Comparison of ENCODE assay signal across 7 cellular contexts in the genomic region with DNA sequence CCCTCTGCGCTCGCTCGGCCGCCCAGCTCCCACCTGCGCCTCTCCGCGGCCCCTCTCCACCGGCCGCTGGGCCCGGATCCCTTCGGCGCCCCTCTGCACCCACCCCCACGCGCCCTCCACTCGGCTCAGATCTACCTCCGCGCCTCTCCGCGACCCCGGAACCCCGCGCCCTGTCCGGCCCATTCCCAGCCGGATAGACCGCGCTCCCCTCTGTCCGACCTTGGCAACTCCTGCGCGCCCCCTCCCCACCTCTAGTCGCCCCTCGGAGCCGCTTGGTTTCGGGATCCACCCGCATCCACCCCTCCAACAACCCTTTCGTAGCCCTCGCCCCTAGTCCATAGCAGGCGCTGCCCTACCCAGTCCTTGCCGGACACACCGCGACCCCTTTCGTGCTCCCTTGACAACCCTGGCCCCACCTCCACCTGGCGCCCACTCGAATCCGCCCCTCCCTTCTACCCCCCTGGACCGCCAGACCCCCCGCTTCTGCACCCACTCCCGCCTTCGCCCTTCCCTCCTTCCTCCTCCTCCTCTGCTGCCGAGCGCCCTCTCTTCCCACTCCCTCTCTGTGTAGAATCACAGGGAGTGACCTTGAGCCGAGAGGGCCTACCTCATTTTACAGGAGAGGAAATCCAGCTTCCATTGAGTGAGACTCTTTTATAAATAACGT. TPM values are rescaled to one million over a fixed set of nuclear protein-coding genes. Genes with fewer than 3 reads are reported as not detected.
DNase-seq lines count a peak whose midpoint lies in the region; ATAC-seq and TF ChIP-seq lines count a peak whose summit lies in the region.

No MANE protein-coding gene starts in this region.

- peaks cover 35 to 44% (median 36%) of the 10 kb centered on the region in 3 donors for H3K4me1 Mint-ChIP-seq in T-cell
- peaks cover 25 to 34% of the 10 kb centered on the region in 2 donors for H3K4me1 Mint-ChIP-seq in effector memory CD8-positive, alpha-beta T cell (ENCODE audit: low read depth in 2 of 2)

- H3K9me3 ChIP-seq in thoracic aorta = no peaks in the 10 kb centered on the region

- H3K27ac Mint-ChIP-seq in T-cell = peak overlapping the region; percentile 87 to 89
- peak overlapping the region; percentile 39 to 94 for H3K27ac Mint-ChIP-seq in effector memory CD8-positive, alpha-beta T cell

- ATAC-seq in HG02870 (IDR thresholded peaks at IDR 0.05; ENCODE audit: unreplicated experiment) (peak; percentile 3), T-cell (replicated peaks in 1 of 4) (peak in 3 of 4 experiments; percentile 5 to 21 (median 6)), thoracic aorta (ENCODE audit: insufficient number of reproducible peaks, low FRiP score, low read depth) (no peak)
- no peak for ATAC-seq in effector memory CD8-positive, alpha-beta T cell (replicated peaks)

- POLR2A ChIA-PET in GM10248 (lab: Yijun Ruan, JAX) (no interaction called here), T-cell (lab: Charles Lee) (interaction anchor here (0.5 to 1.4 kb wide), 3 partner anchors 26 to 1214 kb away, joined by 3 to 8 read pairs (median 4); no protein-coding TSS in a partner anchor)

- H3K27me3 ChIP-seq in thoracic aorta (replicated peaks; ENCODE audit: insufficient read depth) = no peaks in the 10 kb centered on the region

- H3K27me3 Mint-ChIP-seq in T-cell = no peaks in the 10 kb centered on the region
- no peaks in the 10 kb centered on the region for H3K27me3 Mint-ChIP-seq in effector memory CD8-positive, alpha-beta T cell

- H3K4me3 Mint-ChIP-seq in T-cell = peak overlapping the region; percentile 85 to 91 (median 85)
- peak overlapping the region; percentile 85 to 91 for H3K4me3 Mint-ChIP-seq in effector memory CD8-positive, alpha-beta T cell

- CTCF ChIA-PET in GM10248 (lab: Yijun Ruan, JAX) (interaction anchor here (1.0 to 3.7 kb wide), 9 partner anchors 9 to 699 kb away, joined by 3 to 23 read pairs (median 5); no protein-coding TSS in a partner anchor), T-cell (lab: Charles Lee) (interaction anchor here (0.8 to 1.2 kb wide), 4 partner anchors 10 to 137 kb away, joined by 3 read pairs; no protein-coding TSS in a partner anchor)

- H3K36me3 ChIP-seq in thoracic aorta = no peaks in the 10 kb centered on the region

- H3K4me1 ChIP-seq in thoracic aorta (ENCODE audit: control insufficient read depth in 1 of 2, low read depth in 2 of 2) = peaks cover 13 to 14% of the 10 kb centered on the region in 2 donors

- TF ChIP-seq CTCF in GM10248 (IDR thresholded peaks at IDR 0.05; ENCODE audit: control extremely low read depth, extremely low read depth, low read depth, missing control alignments) (peak; percentile 2), thoracic aorta (IDR thresholded peaks at IDR 0.05) (no peak)

- no peaks in the 10 kb centered on the region for H3K36me3 Mint-ChIP-seq in T-cell
- H3K36me3 Mint-ChIP-seq in effector memory CD8-positive, alpha-beta T cell (ENCODE audit: insufficient read depth) = peaks cover 3% of the 10 kb centered on the region

- no peaks in the 10 kb centered on the region for H3K9me3 Mint-ChIP-seq in T-cell
- no peaks in the 10 kb centered on the region for H3K9me3 Mint-ChIP-seq in effector memory CD8-positive, alpha-beta T cell

- DNase-seq in GM10248 (ENCODE audit: extremely low spot score) = peak; percentile 26
- DNase-seq in T-cell = peak in 9 of 34 experiments; percentile 1 to 11 (median 4)
- no peak for DNase-seq in effector memory CD8-positive, alpha-beta T cell
- DNase-seq in medulla oblongata (ENCODE audit: extremely low spot score) = peak; percentile 61
- no peak for DNase-seq in thoracic aorta (ENCODE audit: low spot score)
- DNase-seq in germinal center (ENCODE audit: low spot score) = no peak

- H3K27ac ChIP-seq in thoracic aorta = peak overlapping the region; percentile 82 to 89

- H3K4me3 ChIP-seq in thoracic aorta = peak overlapping the region; percentile 97

RNA-seq across cellular contexts. Expression of a gene that starts 0.5 kb away (rescaled TPM):
- total RNA-seq in T-cell = 10 to 100 TPM; 20.0 to 25.7 (median 23.1) TPM
- total RNA-seq in thoracic aorta = 10 to 100 TPM; 50.5 to 72.9 TPM

RNA-seq across cellular contexts. Expression of a gene that starts 51.2 kb away (rescaled TPM):
- total RNA-seq in T-cell (10 to 100 TPM; 22.0 to 38.7 (median 24.2) TPM), thoracic aorta (10 to 100 TPM; 29.6 to 62.2 TPM)

Comparison
In these comparisons a context has a peak if more than half of its experiments do, and no peak if none do; other contexts are left out.
1. DNase-seq: peak in GM10248 (single experiment) and medulla oblongata (single experiment); none in effector memory CD8-positive, alpha-beta T cell (0 of 3), thoracic aorta (single experiment) and germinal center (single experiment).
2. ATAC-seq: peak in HG02870 (single experiment) and T-cell (3 of 4); none in effector memory CD8-positive, alpha-beta T cell (single experiment) and thoracic aorta (single experiment).